24 cellular contexts compared by ENCODE assay signal in the genomic region with DNA sequence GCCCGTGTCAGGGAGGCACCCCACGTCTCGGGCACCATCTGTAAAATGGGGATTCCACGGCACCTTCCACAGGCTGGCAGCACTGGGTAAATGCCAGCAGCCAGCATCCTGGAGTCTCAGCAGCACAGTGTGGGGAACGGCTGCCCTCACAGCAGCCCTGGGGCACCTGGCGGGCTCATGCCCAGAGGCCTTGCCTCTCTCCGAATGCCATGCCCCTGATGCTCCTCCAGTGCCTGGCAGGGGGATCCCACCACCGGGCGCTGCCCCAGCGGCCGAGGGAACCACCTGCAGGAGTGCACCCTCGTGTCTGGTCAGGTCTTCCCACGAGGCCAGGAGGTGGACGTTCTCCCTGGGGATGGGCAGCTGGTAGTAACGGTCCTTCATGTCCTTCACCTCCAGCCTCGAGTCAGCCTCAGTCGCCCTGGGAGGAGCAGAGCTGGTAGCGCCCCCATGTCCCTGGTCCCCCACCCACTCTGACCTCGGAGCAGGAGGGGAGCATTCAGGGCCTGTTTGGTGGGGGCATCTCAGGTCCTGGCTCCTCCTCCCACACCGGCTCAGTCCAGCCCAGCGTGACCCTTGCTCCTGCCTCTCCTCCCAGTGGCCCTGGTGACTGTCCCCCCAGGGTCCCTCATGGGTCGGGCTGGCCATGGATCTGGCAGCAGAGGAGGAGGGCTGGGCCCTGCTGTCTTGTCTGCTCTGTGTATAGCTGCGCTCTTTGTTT. TPM values are rescaled to one million over a fixed set of nuclear protein-coding genes. Genes with fewer than 3 reads are reported as not detected.
DNase-seq lines count a peak whose midpoint lies in the region; ATAC-seq and TF ChIP-seq lines count a peak whose summit lies in the region.
"Had no signal": no experiment of that assay in that cellular context is flagged by ENCODE, and none has a peak within 500 bp of the region (broad histone marks: within the 10 kb centered on the region; RNA-seq: fewer than 3 reads in every experiment).

No MANE protein-coding gene starts in this region.

- peak; percentile 23; the same call in 2 of the 3 replicates for ATAC-seq in SK-N-SH treated with all-trans-retinoic acid at 6 μM for 48 hours
- ATAC-seq: GM23338 had no signal

- H3K79me2 ChIP-seq in SK-N-SH (ENCODE audit: insufficient read depth) (no peaks in the 10 kb centered on the region), osteoblast (ENCODE audit: insufficient read depth, low read length) (no peaks in the 10 kb centered on the region)

- no peaks in the 10 kb centered on the region for H3K9me2 ChIP-seq in SK-N-SH

- H3K4me3 ChIP-seq in SK-N-SH (ENCODE audit: low read depth in 2 of 2, low read length in 1 of 2) (no peak overlapping the region), osteoblast (ENCODE audit: insufficient read depth, low read length) (no peak overlapping the region), spleen (no peak overlapping the region)
- H3K4me3 ChIP-seq: GM23338, SK-N-MC had no signal

- TF ChIP-seq RAD21 in SK-N-SH (IDR thresholded peaks at IDR 0.05; ENCODE audit: low read length) = no peak

- H4K20me1 ChIP-seq in SK-N-SH (ENCODE audit: insufficient read depth) = no peaks in the 10 kb centered on the region
- H4K20me1 ChIP-seq in osteoblast (ENCODE audit: insufficient read depth, low read length) = no peaks in the 10 kb centered on the region

- H3K4me1 ChIP-seq in SK-N-SH (ENCODE audit: control insufficient read depth in 1 of 2, insufficient read depth in 2 of 2, low read depth in 1 of 2, low read length in 1 of 2) (no peaks in the 10 kb centered on the region), osteoblast (ENCODE audit: insufficient read depth, low read length) (no peaks in the 10 kb centered on the region), spleen (peaks cover 0 to 34% (median 14%) of the 10 kb centered on the region in 6 donors)
- H3K4me1 ChIP-seq: BE2C had no signal

- intact Hi-C loops in spleen (cut with DNase I; ENCODE audit: low total_unique reads) = no loop called here

- H3K27ac ChIP-seq in SK-N-SH (ENCODE audit: low read depth in 2 of 2, low read length in 1 of 2) (no peak overlapping the region), osteoblast (ENCODE audit: low read depth, low read length) (no peak overlapping the region), spleen (peak overlapping the region in 4 of 8 donors; percentile 21 to 71 (median 70))
- H3K27ac ChIP-seq: 22Rv1, SK-N-MC had no signal

- no peaks in the 10 kb centered on the region for H3F3A ChIP-seq in SK-N-SH (replicated peaks; ENCODE audit: insufficient read depth)

- in situ Hi-C loops in KBM-7 (cut with MboI; ENCODE audit: low pct_unique_long_range_greater_than_20kb, low sequenced_read_pairs) = no loop called here

- no peaks in the 10 kb centered on the region for H3K36me3 ChIP-seq in SK-N-SH (replicated peaks in 1 of 2; ENCODE audit: control insufficient read depth in 1 of 2, insufficient read depth in 2 of 2, low read length in 1 of 2)
- no peaks in the 10 kb centered on the region for H3K36me3 ChIP-seq in osteoblast (ENCODE audit: insufficient read depth, low read length)
- peaks cover 0 to 23% (median 3%) of the 10 kb centered on the region in 6 donors for H3K36me3 ChIP-seq in spleen
- H3K36me3 ChIP-seq: BE2C had no signal

- no peak for TF ChIP-seq POLR2A in spleen (IDR thresholded peaks at IDR 0.05)

- WGBS in SK-N-SH (ENCODE audit: low lambda C conversion rate) = 75% methylated on average over 4 of the region's 23 CpGs
- WGBS in spleen, 5 donors = 61 to 87% (median 84%) methylated on average over 8 to 23 of the region's 23 CpGs

- no peaks in the 10 kb centered on the region for H3K27me3 ChIP-seq in SK-N-SH (ENCODE audit: insufficient read depth)
- H3K27me3 ChIP-seq in osteoblast (ENCODE audit: insufficient read depth, low read length) = no peaks in the 10 kb centered on the region
- no peaks in the 10 kb centered on the region for H3K27me3 ChIP-seq in spleen (replicated peaks in 1 of 7)
- H3K27me3 ChIP-seq: BE2C had no signal

- no peak for TF ChIP-seq EP300 in SK-N-SH (IDR thresholded peaks at IDR 0.05; ENCODE audit: borderline replicate concordance in 1 of 2, low read depth in 1 of 2, low read length in 1 of 2)

- TF ChIP-seq CTCF in SK-N-SH (IDR thresholded peaks at IDR 0.05) (no peak), GM10266 (IDR thresholded peaks at IDR 0.05; ENCODE audit: control insufficient read depth, insufficient read depth, low read depth, missing control alignments) (no peak), osteoblast (IDR thresholded peaks at IDR 0.05; ENCODE audit: extremely low read depth, low read depth, low read length) (no peak), spleen (IDR thresholded peaks at IDR 0.05 in 8 of 11, conservative IDR thresholded peaks at IDR 0.05 in 3 of 11) (no peak)

- H2AFZ ChIP-seq in SK-N-SH (ENCODE audit: low read depth) (no peak overlapping the region), osteoblast (ENCODE audit: low read length) (no peak overlapping the region)
- H2AFZ ChIP-seq: GM23338 had no signal

- no peak overlapping the region for H3K9ac ChIP-seq in SK-N-SH

- no peak for DNase-seq in SK-N-SH
- DNase-seq in GM10266 (ENCODE audit: extremely low spot score) = peak; percentile 15
- DNase-seq in RPMI8226 = peak; percentile 37
- peak; percentile 79 for DNase-seq in osteoblast (ENCODE audit: insufficient read length, low spot score, missing footprints)
- no peak for DNase-seq in KBM-7
- DNase-seq in C1 segment of cervical spinal cord (lab: John Stamatoyannopoulos, UW) = no peak
- DNase-seq in spleen = no peak
- DNase-seq: BE2C; CD4-positive, alpha-beta memory T cell; GF-D8; IMR-90; MM.1S; NCI-H1092; NCI-H1436 treated with DMSO at 0.1 percent for 48 hours; NCI-H2029 treated with DMSO at 0.1 percent for 48 hours; NCI-H2171; NCI-H446; NCI-H69; SHP77 had no signal

- CTCF ChIA-PET in SK-N-SH (lab: Yijun Ruan, JAX) = no interaction called here

- no peaks in the 10 kb centered on the region for H3K9me3 ChIP-seq in SK-N-SH
- peaks cover 4% of the 10 kb centered on the region for H3K9me3 ChIP-seq in osteoblast (ENCODE audit: low read depth, low read length)
- H3K9me3 ChIP-seq in spleen = peaks cover 2 to 20% (median 16%) of the 10 kb centered on the region in 8 donors

- POLR2A ChIA-PET in SK-N-SH (lab: Yijun Ruan, JAX) = no interaction called here

- H3K4me2 ChIP-seq in SK-N-SH = no peak overlapping the region
- no peak overlapping the region for H3K4me2 ChIP-seq in osteoblast (ENCODE audit: insufficient read depth, low read length)
- H3K4me2 ChIP-seq: GM23338 had no signal

TF ChIP-seq in SK-N-SH treated with all-trans-retinoic acid at 6 μM for 48 hours, 23 proteins besides CTCF, POLR2A, EP300 and RAD21 (continues in another document):
- no peak for TF ChIP-seq OSR1 (CRISPR knock-in tag; IDR thresholded peaks at IDR 0.05)
- no peak for TF ChIP-seq ISL1 (CRISPR knock-in tag; IDR thresholded peaks at IDR 0.05)
- TF ChIP-seq PPARA (CRISPR knock-in tag; IDR thresholded peaks at IDR 0.05; ENCODE audit: borderline replicate concordance) = no peak
- TF ChIP-seq ZNF70 (CRISPR knock-in tag; IDR thresholded peaks at IDR 0.05) = no peak
- TF ChIP-seq, protein P1, sequence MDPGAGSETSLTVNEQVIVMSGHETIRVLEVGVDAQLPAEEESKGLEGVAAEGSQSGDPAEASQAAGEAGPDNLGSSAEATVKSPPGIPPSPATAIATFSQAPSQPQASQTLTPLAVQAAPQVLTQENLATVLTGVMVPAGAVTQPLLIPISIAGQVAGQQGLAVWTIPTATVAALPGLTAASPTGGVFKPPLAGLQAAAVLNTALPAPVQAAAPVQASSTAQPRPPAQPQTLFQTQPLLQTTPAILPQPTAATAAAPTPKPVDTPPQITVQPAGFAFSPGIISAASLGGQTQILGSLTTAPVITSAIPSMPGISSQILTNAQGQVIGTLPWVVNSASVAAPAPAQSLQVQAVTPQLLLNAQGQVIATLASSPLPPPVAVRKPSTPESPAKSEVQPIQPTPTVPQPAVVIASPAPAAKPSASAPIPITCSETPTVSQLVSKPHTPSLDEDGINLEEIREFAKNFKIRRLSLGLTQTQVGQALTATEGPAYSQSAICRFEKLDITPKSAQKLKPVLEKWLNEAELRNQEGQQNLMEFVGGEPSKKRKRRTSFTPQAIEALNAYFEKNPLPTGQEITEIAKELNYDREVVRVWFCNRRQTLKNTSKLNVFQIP (CRISPR knock-in tag; IDR thresholded peaks at IDR 0.05; ENCODE audit: borderline replicate concordance, low read depth) = no peak
- TF ChIP-seq SNAI2 (CRISPR knock-in tag; IDR thresholded peaks at IDR 0.05) = no peak
- TF ChIP-seq TOX (CRISPR knock-in tag; IDR thresholded peaks at IDR 0.05; ENCODE audit: borderline replicate concordance) = no peak

TF ChIP-seq in SK-N-SH, 30 proteins besides CTCF, POLR2A, EP300 and RAD21 (continues in another document):
- TF ChIP-seq FOXJ3 (CRISPR knock-in tag; IDR thresholded peaks at IDR 0.05) (no peak), RCOR1 (IDR thresholded peaks at IDR 0.05; ENCODE audit: low read length) (no peak), SMC3 (IDR thresholded peaks at IDR 0.05; ENCODE audit: low read depth, low read length) (no peak), JUND (IDR thresholded peaks at IDR 0.05) (no peak), TEAD4 (IDR thresholded peaks at IDR 0.05; ENCODE audit: borderline replicate concordance, insufficient read depth) (no peak)
- TF ChIP-seq, protein P2, sequence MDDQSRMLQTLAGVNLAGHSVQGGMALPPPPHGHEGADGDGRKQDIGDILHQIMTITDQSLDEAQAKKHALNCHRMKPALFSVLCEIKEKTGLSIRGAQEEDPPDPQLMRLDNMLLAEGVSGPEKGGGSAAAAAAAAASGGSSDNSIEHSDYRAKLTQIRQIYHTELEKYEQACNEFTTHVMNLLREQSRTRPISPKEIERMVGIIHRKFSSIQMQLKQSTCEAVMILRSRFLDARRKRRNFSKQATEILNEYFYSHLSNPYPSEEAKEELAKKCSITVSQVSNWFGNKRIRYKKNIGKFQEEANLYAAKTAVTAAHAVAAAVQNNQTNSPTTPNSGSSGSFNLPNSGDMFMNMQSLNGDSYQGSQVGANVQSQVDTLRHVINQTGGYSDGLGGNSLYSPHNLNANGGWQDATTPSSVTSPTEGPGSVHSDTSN (IDR thresholded peaks at IDR 0.05) = no peak
- TF ChIP-seq, protein P3, sequence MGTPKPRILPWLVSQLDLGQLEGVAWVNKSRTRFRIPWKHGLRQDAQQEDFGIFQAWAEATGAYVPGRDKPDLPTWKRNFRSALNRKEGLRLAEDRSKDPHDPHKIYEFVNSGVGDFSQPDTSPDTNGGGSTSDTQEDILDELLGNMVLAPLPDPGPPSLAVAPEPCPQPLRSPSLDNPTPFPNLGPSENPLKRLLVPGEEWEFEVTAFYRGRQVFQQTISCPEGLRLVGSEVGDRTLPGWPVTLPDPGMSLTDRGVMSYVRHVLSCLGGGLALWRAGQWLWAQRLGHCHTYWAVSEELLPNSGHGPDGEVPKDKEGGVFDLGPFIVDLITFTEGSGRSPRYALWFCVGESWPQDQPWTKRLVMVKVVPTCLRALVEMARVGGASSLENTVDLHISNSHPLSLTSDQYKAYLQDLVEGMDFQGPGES (IDR thresholded peaks at IDR 0.05; ENCODE audit: low read depth, low read length) = no peak

RNA-seq across cellular contexts. Expression of a gene that starts 49.9 kb away (rescaled TPM):
- 3.9 and 4.2 TPM in 2 replicates for polyA plus RNA-seq in SK-N-SH (2012; rRNA removed)
- polyA plus RNA-seq in SK-N-SH (2012; cell fraction: cytosol; rRNA removed) = 2.9 and 3.4 TPM in 2 replicates
- polyA plus RNA-seq in SK-N-SH (2012; cell fraction: nucleus; rRNA removed) = 5.1 and 6.5 TPM in 2 replicates
- total RNA-seq in osteoblast = under 0.01 TPM in 2 replicates
- total RNA-seq in spleen = 10 to 100 TPM in 3 of 7 donors, 1 to 10 TPM in 4; 5.6 to 24.4 (median 9.4) TPM
- polyA plus RNA-seq in spleen = 1 to 10 TPM in 1 of 3 donors, under 1 TPM in 2; 0.37 to 1.3 (median 0.94) TPM
- total RNA-seq: IMR-90, LHCN-M2 had no signal
- polyA plus RNA-seq: CD4-positive, alpha-beta memory T cell had no signal

Comparison
In these comparisons a context has a peak if more than half of its experiments do, and no peak if none do; other contexts are left out.
1. DNase-seq: peak in GM10266 (single experiment), RPMI8226 (single experiment) and osteoblast (single experiment); none in SK-N-SH (single experiment), KBM-7 (single experiment), C1 segment of cervical spinal cord (0 of 14) and spleen (single experiment).